In genomic region chr4:187478292-187479205, GRCh38 we compare ENCODE assay signal across 12 cellular contexts.
DNase-seq lines count a peak whose midpoint lies in the region; ATAC-seq lines count a peak whose summit lies in the region.
"Had no signal": no experiment of that assay in that cellular context is flagged by ENCODE, and none has a peak within 500 bp of the region (broad histone marks: within the 10 kb centered on the region; RNA-seq: fewer than 3 reads in every experiment).

No MANE protein-coding gene starts in this region.

- H3K4me1 ChIP-seq in skeletal muscle satellite cell (ENCODE audit: control insufficient read depth, insufficient read depth, low read length) = peaks cover 29% of the 10 kb centered on the region

- peak overlapping the region; percentile 4 for H3K4me3 ChIP-seq in skeletal muscle satellite cell (ENCODE audit: low read length)
- H3K4me3 ChIP-seq: ovary had no signal

- H3K9me3 ChIP-seq in skeletal muscle satellite cell (replicated peaks; ENCODE audit: low read length) = no peaks in the 10 kb centered on the region
- H3K9me3 ChIP-seq: ovary had no signal

- peak overlapping the region; percentile 79 for H3K9ac ChIP-seq in skeletal muscle satellite cell (ENCODE audit: low read depth, low read length)

- DNase-seq in H4 (ENCODE audit: low spot score) (peak; percentile 85), amniotic stem cell (lab: John Stamatoyannopoulos, UW) (peak; percentile 43), glomerular visceral epithelial cell (ENCODE audit: extremely low spot score) (peak; percentile 50), NCI-H2196 (lab: John Stamatoyannopoulos, UW; ENCODE audit: unreplicated experiment) (no peak), NCI-H2029 (lab: John Stamatoyannopoulos, UW) (no peak), NCI-H1436 (lab: John Stamatoyannopoulos, UW) (no peak)
- DNase-seq: glutamatergic neuron, KBM-7, NCI-H510A, ovary had no signal

- no peaks in the 10 kb centered on the region for H3K27me3 ChIP-seq in skeletal muscle satellite cell (ENCODE audit: control insufficient read depth, insufficient read depth, low read length)
- H3K27me3 ChIP-seq: ovary had no signal

- H3K4me2 ChIP-seq in skeletal muscle satellite cell (ENCODE audit: low read length) = peak overlapping the region; percentile 67

- no peak for ATAC-seq in GM19324 (IDR thresholded peaks at IDR 0.05; ENCODE audit: low FRiP score, unreplicated experiment)

- no peaks in the 10 kb centered on the region for H3K36me3 ChIP-seq in skeletal muscle satellite cell (ENCODE audit: insufficient read depth, low read length)
- H3K36me3 ChIP-seq: ovary had no signal

Comparison
In these comparisons a context has a peak if more than half of its experiments do, and no peak if none do; other contexts are left out.
1. DNase-seq: peak in H4 (single experiment), amniotic stem cell (single experiment) and glomerular visceral epithelial cell (single experiment); none in NCI-H2196 (single experiment), NCI-H2029 (single experiment) and NCI-H1436 (single experiment).